38 cellular contexts compared by ENCODE assay signal in genomic region chr11:104057908-104058307, GRCh38. TPM values are rescaled to one million over a fixed set of nuclear protein-coding genes. Genes with fewer than 3 reads are reported as not detected.
"Had no signal": no experiment of that assay in that cellular context is flagged by ENCODE, and none has a peak within 500 bp of the region (broad histone marks: within the 10 kb centered on the region; RNA-seq: fewer than 3 reads in every experiment).

No MANE protein-coding gene starts in this region.

- DNase-seq: MG63, MM.1S, MV-4-11, NCI-H1048, NCI-H1092, NCI-H1092 treated with DMSO at 0.1 percent for 48 hours, NCI-H1105, NCI-H1105 treated with DMSO at 0.1 percent for 48 hours, NCI-H1417, NCI-H1417 treated with DMSO at 0.1 percent for 48 hours, NCI-H1436, NCI-H1436 treated with DMSO at 0.1 percent for 48 hours, NCI-H146, NCI-H1694, NCI-H1694 treated with DMSO at 0.1 percent for 48 hours, NCI-H187, NCI-H187 treated with DMSO at 0.1 percent for 48 hours, NCI-H1930, NCI-H2029, NCI-H2029 treated with DMSO at 0.1 percent for 48 hours, NCI-H2081, NCI-H2081 treated with DMSO at 0.1 percent for 48 hours, NCI-H2107, NCI-H2171, NCI-H2171 treated with DMSO at 0.1 percent for 48 hours, NCI-H2227 treated with DMSO at 0.1 percent for 48 hours, NCI-H226, NCI-H345, NCI-H446, NCI-H446 treated with DMSO at 0.1 percent for 48 hours, NCI-H510A, NCI-H510A treated with DMSO at 0.1 percent for 48 hours, NCI-H524, NCI-H524 treated with DMSO at 0.1 percent for 48 hours had no signal

- H3K4me3 ChIP-seq: MG63 had no signal

- H3K27me3 ChIP-seq: MG63 had no signal

- H3K9me3 ChIP-seq: MG63 had no signal

- H3K36me3 ChIP-seq: MG63 had no signal

RNA-seq across cellular contexts. Expression of gene DDI1, which starts 21.5 kb away (rescaled TPM):
- total RNA-seq: LHCN-M2, M059J, MCF 10A, NCI-H460 had no signal
